In the genomic region with DNA sequence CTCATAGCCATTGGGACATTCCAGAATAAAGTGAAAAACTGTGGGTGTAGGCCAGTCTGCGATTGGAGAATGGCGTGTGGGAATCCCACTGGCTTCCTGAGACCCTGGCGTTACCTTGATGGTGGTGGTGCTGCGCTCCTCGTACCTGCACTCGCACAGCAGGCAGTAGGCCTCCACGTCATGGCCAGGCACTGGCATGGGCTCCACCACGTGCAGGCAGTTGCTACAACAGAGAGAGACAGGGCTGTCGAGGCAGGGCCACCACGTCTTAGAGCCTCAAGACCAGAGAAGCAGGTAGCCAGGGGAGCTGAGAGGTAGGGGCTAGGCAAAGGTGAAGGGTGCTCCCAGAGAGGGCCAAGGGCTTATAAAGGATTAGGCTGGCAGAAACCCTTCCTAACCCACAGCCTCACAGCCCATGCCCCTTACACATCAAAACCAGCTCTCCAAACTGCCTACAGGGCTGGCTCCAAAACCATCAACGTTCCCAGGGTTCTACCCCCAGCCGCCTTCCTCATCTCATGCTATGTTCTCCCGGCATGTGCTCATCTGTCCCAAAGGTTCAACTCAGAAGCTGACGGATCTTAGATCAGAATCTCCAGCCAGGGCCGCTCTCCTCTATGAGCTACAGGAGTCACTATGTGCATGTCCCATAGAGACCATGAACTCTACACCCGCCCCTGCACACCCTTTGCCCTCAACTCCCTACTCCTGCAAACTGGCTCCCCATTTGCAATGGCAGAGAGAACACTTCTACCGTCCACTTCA, we compare ENCODE assay signal across 23 cellular contexts. TPM values are rescaled to one million over a fixed set of nuclear protein-coding genes. Genes with fewer than 3 reads are reported as not detected.
DNase-seq lines count a peak whose midpoint lies in the region; ATAC-seq and TF ChIP-seq lines count a peak whose summit lies in the region.
"Had no signal": no experiment of that assay in that cellular context is flagged by ENCODE, and none has a peak within 500 bp of the region (broad histone marks: within the 10 kb centered on the region; RNA-seq: fewer than 3 reads in every experiment).

No MANE protein-coding gene starts in this region.

- H3K4me3 Mint-ChIP-seq in natural killer cell treated with Interleukin-12 subunit alpha and Interleukin-12 subunit beta and Interleukin-15 and Interleukin-18, amount 100 ng/mL, for 72 hours, result no peak overlapping the region
- H3K4me3 Mint-ChIP-seq in natural killer cell (no peak overlapping the region), glutamatergic neuron (ENCODE audit: unreplicated experiment) (no peak overlapping the region)
- H3K4me3 Mint-ChIP-seq: CD8-positive, alpha-beta T cell had no signal

- no peaks in the 10 kb centered on the region for H3K9me3 Mint-ChIP-seq in natural killer cell treated with Interleukin-12 subunit alpha and Interleukin-12 subunit beta and Interleukin-15 and Interleukin-18, amount 100 ng/mL, for 72 hours
- H3K9me3 Mint-ChIP-seq in natural killer cell (no peaks in the 10 kb centered on the region), glutamatergic neuron (ENCODE audit: unreplicated experiment) (peaks cover 2% of the 10 kb centered on the region)
- H3K9me3 Mint-ChIP-seq: CD8-positive, alpha-beta T cell had no signal

- no peak overlapping the region for H3K27ac Mint-ChIP-seq in natural killer cell treated with Interleukin-12 subunit alpha and Interleukin-12 subunit beta and Interleukin-15 and Interleukin-18, amount 100 ng/mL, for 72 hours
- H3K27ac Mint-ChIP-seq in natural killer cell (no peak overlapping the region), glutamatergic neuron (ENCODE audit: unreplicated experiment) (no peak overlapping the region)
- H3K27ac Mint-ChIP-seq: CD8-positive, alpha-beta T cell had no signal

- intact Hi-C loops in natural killer cell (cut with micrococcal nuclease), result no loop called here

- no peaks in the 10 kb centered on the region for H3K4me1 Mint-ChIP-seq in natural killer cell treated with Interleukin-12 subunit alpha and Interleukin-12 subunit beta and Interleukin-15 and Interleukin-18, amount 100 ng/mL, for 72 hours (ENCODE audit: low read depth in 2 of 2)
- peaks cover 0 to 5% of the 10 kb centered on the region in 2 donors for H3K4me1 Mint-ChIP-seq in natural killer cell
- peaks cover 14% of the 10 kb centered on the region for H3K4me1 Mint-ChIP-seq in glutamatergic neuron (ENCODE audit: low read depth, unreplicated experiment)

- no peaks in the 10 kb centered on the region for H3K27me3 Mint-ChIP-seq in natural killer cell treated with Interleukin-12 subunit alpha and Interleukin-12 subunit beta and Interleukin-15 and Interleukin-18, amount 100 ng/mL, for 72 hours
- no peaks in the 10 kb centered on the region for H3K27me3 Mint-ChIP-seq in natural killer cell (ENCODE audit: low read depth in 2 of 2)
- H3K27me3 Mint-ChIP-seq in glutamatergic neuron (ENCODE audit: unreplicated experiment), result peaks cover 4% of the 10 kb centered on the region

- H3K4me3 ChIP-seq in coronary artery, result no peak overlapping the region
- H3K4me3 ChIP-seq: A549; BLaER1 treated with 17β-estradiol and CSF1 and Interleukin-3, amounts not matched to agents 10 nM and 100 nM; MG63 had no signal

- peak; percentile 23 for DNase-seq in natural killer cell treated with Interleukin-12 subunit alpha and Interleukin-12 subunit beta and Interleukin-15 and Interleukin-18, amount 100 ng/mL, for 72 hours (ENCODE audit: low spot score)
- DNase-seq in natural killer cell (no peak), coronary artery (ENCODE audit: low spot score) (peak; percentile 24), mesenteric fat pad (ENCODE audit: low spot score) (peak; percentile 73), glutamatergic neuron (no peak), NCI-H69 (lab: John Stamatoyannopoulos, UW) (no peak)
- DNase-seq: AML-193; Caco-2; CD8-positive, alpha-beta T cell; GOT3; KG1; MG63; NCI-H2029; NCI-H446; NCI-H524 treated with DMSO at 0.1 percent for 48 hours; NK-92 treated with Interleukin-12 subunit alpha and Interleukin-12 subunit beta, amount 100 ng/mL, for 24 hours; PC-3; SK-N-SH had no signal

- no peak overlapping the region for H3K27ac ChIP-seq in coronary artery
- H3K27ac ChIP-seq: A549; BLaER1 treated with 17β-estradiol and CSF1 and Interleukin-3, amounts not matched to agents 10 nM and 100 nM had no signal

- ATAC-seq in natural killer cell treated with Interleukin-12 subunit alpha and Interleukin-12 subunit beta and Interleukin-15 and Interleukin-18, amount 100 ng/mL, for 72 hours, result no peak
- ATAC-seq in natural killer cell, result no peak
- no peak for ATAC-seq in HG03108 (IDR thresholded peaks at IDR 0.05; ENCODE audit: unreplicated experiment)
- ATAC-seq: A549; CD8-positive, alpha-beta T cell; HCT116; PC-3 had no signal

- TF ChIP-seq CTCF in natural killer cell (IDR thresholded peaks at IDR 0.05) (no peak), coronary artery (IDR thresholded peaks at IDR 0.05) (no peak), glutamatergic neuron (IDR thresholded peaks at IDR 0.05; ENCODE audit: partially characterized antibody, unreplicated experiment) (no peak)

- H3K36me3 Mint-ChIP-seq in natural killer cell treated with Interleukin-12 subunit alpha and Interleukin-12 subunit beta and Interleukin-15 and Interleukin-18, amount 100 ng/mL, for 72 hours, result peaks cover 6% of the 10 kb centered on the region
- H3K36me3 Mint-ChIP-seq in natural killer cell (peaks cover 7% of the 10 kb centered on the region), glutamatergic neuron (ENCODE audit: unreplicated experiment) (peaks cover 5% of the 10 kb centered on the region)

RNA-seq across cellular contexts. Expression of a gene that starts 7.5 kb away (rescaled TPM):
- total RNA-seq in natural killer cell treated with Interleukin-12 subunit alpha and Interleukin-12 subunit beta and Interleukin-15 and Interleukin-18, amount 100 ng/mL, for 72 hours, result 10 to 100 TPM; 15.6 to 21.5 TPM
- total RNA-seq in natural killer cell (10 to 100 TPM; 16.2 to 18.1 (median 16.9) TPM), mesenteric fat pad (29.2 TPM), glutamatergic neuron (ENCODE audit: unreplicated experiment) (80.2 TPM)

RNA-seq across cellular contexts. Expression of a gene that starts 19.8 kb away (rescaled TPM):
- not detected for total RNA-seq in natural killer cell treated with Interleukin-12 subunit alpha and Interleukin-12 subunit beta and Interleukin-15 and Interleukin-18, amount 100 ng/mL, for 72 hours
- total RNA-seq in natural killer cell (not detected), mesenteric fat pad (not detected), glutamatergic neuron (ENCODE audit: unreplicated experiment) (not detected)
- total RNA-seq: HT1080 had no signal

RNA-seq across cellular contexts. Expression of a gene that starts 34.6 kb away (rescaled TPM):
- total RNA-seq in natural killer cell treated with Interleukin-12 subunit alpha and Interleukin-12 subunit beta and Interleukin-15 and Interleukin-18, amount 100 ng/mL, for 72 hours, result not detected
- not detected for total RNA-seq in natural killer cell
- total RNA-seq in mesenteric fat pad, result not detected
- total RNA-seq in glutamatergic neuron (ENCODE audit: unreplicated experiment), result 0.07 TPM
- total RNA-seq: CD8-positive, alpha-beta T cell; HT1080; PC-3 had no signal

RNA-seq across cellular contexts. Expression of a gene that starts 43.8 kb away (rescaled TPM):
- total RNA-seq in natural killer cell treated with Interleukin-12 subunit alpha and Interleukin-12 subunit beta and Interleukin-15 and Interleukin-18, amount 100 ng/mL, for 72 hours, result not detected
- not detected for total RNA-seq in natural killer cell
- not detected for total RNA-seq in mesenteric fat pad
- 1.9 TPM for total RNA-seq in glutamatergic neuron (ENCODE audit: unreplicated experiment)
- total RNA-seq: CD8-positive, alpha-beta T cell had no signal

Comparison
In these comparisons a context has a peak if more than half of its experiments do, and no peak if none do; other contexts are left out.
1. DNase-seq: peak in natural killer cell treated with Interleukin-12 subunit alpha and Interleukin-12 subunit beta and Interleukin-15 and Interleukin-18, amount 100 ng/mL, for 72 hours (single experiment), coronary artery (single experiment) and mesenteric fat pad (single experiment); none in natural killer cell (single experiment), glutamatergic neuron (single experiment) and NCI-H69 (single experiment).